ENCODE assay signal across 14 cellular contexts in the genomic region with DNA sequence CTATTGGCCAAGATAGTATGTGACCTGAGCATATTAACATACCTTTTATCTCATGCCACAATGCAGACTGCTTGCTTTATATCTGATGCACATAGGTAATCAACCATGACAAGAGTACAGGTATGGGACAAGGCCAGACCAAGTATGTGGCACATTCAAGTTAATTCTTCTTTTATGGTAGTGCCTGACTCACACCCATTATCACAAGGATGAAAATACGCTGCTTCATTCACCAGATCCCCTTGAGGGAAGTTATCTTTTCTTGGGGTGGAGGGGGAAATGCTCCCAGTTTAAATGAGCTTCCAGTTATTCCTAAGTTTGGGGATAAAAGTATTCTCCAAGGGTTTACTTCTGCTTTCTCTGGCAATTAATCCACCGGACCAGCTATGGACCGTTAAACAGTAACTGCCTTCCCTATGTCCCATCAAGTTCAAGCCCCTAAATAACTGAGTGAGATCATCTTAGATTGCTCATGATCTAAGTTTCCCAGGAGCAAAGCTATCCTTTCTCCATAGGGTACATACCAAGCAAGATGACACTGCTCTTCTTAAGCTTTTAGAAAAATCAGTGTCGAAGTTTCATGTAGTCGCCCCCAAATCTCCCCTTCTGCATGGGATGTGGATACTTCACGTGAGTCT. TPM values are rescaled to one million over a fixed set of nuclear protein-coding genes. Genes with fewer than 3 reads are reported as not detected.
DNase-seq lines count a peak whose midpoint lies in the region; ATAC-seq and TF ChIP-seq lines count a peak whose summit lies in the region.
"Had no signal": no experiment of that assay in that cellular context is flagged by ENCODE, and none has a peak within 500 bp of the region (broad histone marks: within the 10 kb centered on the region; RNA-seq: fewer than 3 reads in every experiment).

No MANE protein-coding gene starts in this region.

- H3K4me1 ChIP-seq in right cardiac atrium (ENCODE audit: control insufficient read depth, insufficient read depth, low read length) (no peaks in the 10 kb centered on the region), mesenchymal stem cell (ENCODE audit: control insufficient read depth, insufficient read depth, low read depth, low read length) (no peaks in the 10 kb centered on the region)

- H2AFZ ChIP-seq in mesenchymal stem cell (ENCODE audit: low read depth, low read length) = no peak overlapping the region

- no peaks in the 10 kb centered on the region for H3K36me3 Mint-ChIP-seq in activated T-cell treated with anti-CD3 and anti-CD28 coated beads, Interleukin-2, amount 50 U/mL, for 4 hours (ENCODE audit: insufficient read depth)

- WGBS in right cardiac atrium = 74% methylated on average over 6 of the region's 6 CpGs
- WGBS in mesenchymal stem cell = 76% methylated on average over 4 of the region's 6 CpGs

- H3K27me3 Mint-ChIP-seq in activated T-cell treated with anti-CD3 and anti-CD28 coated beads, Interleukin-2, amount 50 U/mL, for 4 hours (ENCODE audit: low read depth) = peaks cover 36% of the 10 kb centered on the region

- H3K4ac ChIP-seq in mesenchymal stem cell (ENCODE audit: low read depth in 1 of 2, low read length in 2 of 2) = no peak overlapping the region

- H3K4me2 ChIP-seq in mesenchymal stem cell (ENCODE audit: low read length, poor library complexity, severe bottlenecking) = peak overlapping the region; percentile 48

- no peak overlapping the region for H3K18ac ChIP-seq in mesenchymal stem cell (ENCODE audit: low read depth in 1 of 2, low read length in 2 of 2)

- intact Hi-C loops in right cardiac atrium (cut with DNase I) = loop anchor here in 1 of 4 donors (5.0 kb wide), 1 partner anchor 107 kb away; no protein-coding TSS in a partner anchor
- intact Hi-C loops in left ventricle myocardium superior (cut with micrococcal nuclease) = no loop called here
- intact Hi-C loops in dorsolateral prefrontal cortex (cut with DNase I) = loop anchor here in 1 of 2 donors (10.0 kb wide), 1 partner anchor 114 kb away; no protein-coding TSS in a partner anchor

- H3K27ac ChIP-seq in right cardiac atrium (ENCODE audit: low read length) (no peak overlapping the region), mesenchymal stem cell (ENCODE audit: low read length, poor library complexity, severe bottlenecking) (peak overlapping the region; percentile 86), dorsolateral prefrontal cortex (no peak overlapping the region)
- H3K27ac ChIP-seq: ovary, VCaP had no signal

- H3K9me3 ChIP-seq in right cardiac atrium (ENCODE audit: control insufficient read depth, low read length) (no peaks in the 10 kb centered on the region), mesenchymal stem cell (ENCODE audit: control insufficient read depth, low read length) (no peaks in the 10 kb centered on the region)
- H3K9me3 ChIP-seq: ovary had no signal

- DNase-seq in right cardiac atrium (no peak), left ventricle myocardium superior (no peak), dermis blood vessel endothelial cell (peak; percentile 44), mesenchymal stem cell (peak; percentile 61), dorsolateral prefrontal cortex (no peak), NCI-H2081 (lab: John Stamatoyannopoulos, UW) (no peak)
- DNase-seq in activated T-cell treated with anti-CD3 and anti-CD28 coated beads, Interleukin-2, amount 50 U/mL, for 4 hours = no peak
- DNase-seq: activated CD8-positive, alpha-beta memory T cell treated with anti-CD3 and anti-CD28 coated beads for 24 hours; activated gamma-delta T cell treated with Interleukin-2 at 50 U/mL for 16 hours; Calu3; effector CD8-positive, alpha-beta T cell; ovary had no signal

- H3K14ac ChIP-seq in mesenchymal stem cell (ENCODE audit: low read length in 2 of 2) = no peak overlapping the region

- peaks cover 10% of the 10 kb centered on the region for H3K4me1 Mint-ChIP-seq in activated T-cell treated with anti-CD3 and anti-CD28 coated beads, Interleukin-2, amount 50 U/mL, for 4 hours (ENCODE audit: low read depth)

- H3K4me3 Mint-ChIP-seq in activated T-cell treated with anti-CD3 and anti-CD28 coated beads, Interleukin-2, amount 50 U/mL, for 4 hours = no peak overlapping the region

- H3K36me3 ChIP-seq in mesenchymal stem cell (ENCODE audit: control insufficient read depth in 1 of 2, insufficient read depth in 2 of 2, low read depth in 1 of 2, low read length in 2 of 2) = no peaks in the 10 kb centered on the region
- H3K36me3 ChIP-seq: ovary had no signal

- no peak for TF ChIP-seq CTCF in dorsolateral prefrontal cortex (IDR thresholded peaks at IDR 0.05 in 54 of 56, conservative IDR thresholded peaks at IDR 0.05 in 2 of 56; ENCODE audit: low read depth in 1 of 56, partially characterized antibody in 56 of 56)

- no peaks in the 10 kb centered on the region for H3K9me3 Mint-ChIP-seq in activated T-cell treated with anti-CD3 and anti-CD28 coated beads, Interleukin-2, amount 50 U/mL, for 4 hours

- H3K4me3 ChIP-seq in right cardiac atrium (ENCODE audit: low read length) = peak overlapping the region; percentile 12
- H3K4me3 ChIP-seq in mesenchymal stem cell (ENCODE audit: insufficient read depth in 1 of 2, low read depth in 1 of 2, low read length in 2 of 2) = peak overlapping the region in 1 of 2 experiments; percentile 28
- H3K4me3 ChIP-seq in dorsolateral prefrontal cortex = no peak overlapping the region
- H3K4me3 ChIP-seq: ovary had no signal

- peak overlapping the region; percentile 37 for H2AK5ac ChIP-seq in mesenchymal stem cell (ENCODE audit: low read length, severe bottlenecking)

- H2BK15ac ChIP-seq in mesenchymal stem cell (ENCODE audit: low read depth, poor library complexity, severe bottlenecking) = no peak overlapping the region

- no peak overlapping the region for H3K9ac ChIP-seq in mesenchymal stem cell (ENCODE audit: low read length)

- no peak overlapping the region for H4K91ac ChIP-seq in mesenchymal stem cell (ENCODE audit: low read length)

- H2BK12ac ChIP-seq in mesenchymal stem cell (ENCODE audit: low read length in 2 of 2) = no peak overlapping the region

- H3K27me3 ChIP-seq in right cardiac atrium (ENCODE audit: control insufficient read depth, insufficient read depth) (no peaks in the 10 kb centered on the region), mesenchymal stem cell (ENCODE audit: control insufficient read depth in 1 of 2, insufficient read depth in 1 of 2, low read length in 2 of 2) (no peaks in the 10 kb centered on the region), dorsolateral prefrontal cortex (peaks cover 0 to 20% (median under 1%) of the 10 kb centered on the region in 45 donors)
- H3K27me3 ChIP-seq: ovary had no signal

- H2BK120ac ChIP-seq in mesenchymal stem cell (ENCODE audit: low read depth, low read length) = no peak overlapping the region

- H4K8ac ChIP-seq in mesenchymal stem cell (ENCODE audit: low read length) = no peak overlapping the region

- no peak for ATAC-seq in right cardiac atrium
- no peak for ATAC-seq in left ventricle myocardium superior
- no peak for ATAC-seq in activated CD4-positive, CD25-positive, alpha-beta regulatory T cell treated with anti-CD3 and anti-CD28 coated beads, Interleukin-2, amount 50 U/mL, for 24 hours
- ATAC-seq in activated T-cell treated with anti-CD3 and anti-CD28 coated beads, Interleukin-2, amount 50 U/mL, for 4 hours = no peak

- no peak overlapping the region for H3K23ac ChIP-seq in mesenchymal stem cell (ENCODE audit: low read length in 2 of 2)

- H2BK5ac ChIP-seq in mesenchymal stem cell (ENCODE audit: low read depth, low read length, poor library complexity, severe bottlenecking) = peak overlapping the region; percentile 67

- no peaks in the 10 kb centered on the region for H3K79me1 ChIP-seq in mesenchymal stem cell (replicated peaks; ENCODE audit: low read length, poor library complexity, severe bottlenecking)

RNA-seq across cellular contexts. Expression of gene COL8A1, which starts 1.9 kb away (rescaled TPM):
- 10 to 100 TPM; 28.9 to 57.5 (median 34.6) TPM for total RNA-seq in right cardiac atrium
- 16.5 TPM for polyA plus RNA-seq in right cardiac atrium
- 12.0 TPM for total RNA-seq in left ventricle myocardium superior
- total RNA-seq in dermis blood vessel endothelial cell = 263 and 653 TPM in 2 replicates
- polyA plus RNA-seq in mesenchymal stem cell (2013, experiment 1 of 2) = 115 TPM
- polyA plus RNA-seq in mesenchymal stem cell (2013, experiment 2 of 2) = 112 TPM
- 10 to 100 TPM in 5 of 120 experiments, 1 to 10 TPM in 103, under 1 TPM in 12; 0.29 to 29.8 (median 2.4) TPM for total RNA-seq in dorsolateral prefrontal cortex
- under 1 TPM in 1 of 3 donors, not detected in 2; 0.11 TPM for total RNA-seq in activated T-cell treated with anti-CD3 and anti-CD28 coated beads, Interleukin-2, amount 50 U/mL, for 4 hours

Comparison
In these comparisons a context has a peak if more than half of its experiments do, and no peak if none do; other contexts are left out.
1. DNase-seq: peak in dermis blood vessel endothelial cell (single experiment) and mesenchymal stem cell (single experiment); none in right cardiac atrium (0 of 3), left ventricle myocardium superior (single experiment), dorsolateral prefrontal cortex (0 of 10), NCI-H2081 (0 of 2) and activated T-cell treated with anti-CD3 and anti-CD28 coated beads, Interleukin-2, amount 50 U/mL, for 4 hours (single experiment).